Comparison of ENCODE assay signal across 9 cellular contexts in the genomic region with DNA sequence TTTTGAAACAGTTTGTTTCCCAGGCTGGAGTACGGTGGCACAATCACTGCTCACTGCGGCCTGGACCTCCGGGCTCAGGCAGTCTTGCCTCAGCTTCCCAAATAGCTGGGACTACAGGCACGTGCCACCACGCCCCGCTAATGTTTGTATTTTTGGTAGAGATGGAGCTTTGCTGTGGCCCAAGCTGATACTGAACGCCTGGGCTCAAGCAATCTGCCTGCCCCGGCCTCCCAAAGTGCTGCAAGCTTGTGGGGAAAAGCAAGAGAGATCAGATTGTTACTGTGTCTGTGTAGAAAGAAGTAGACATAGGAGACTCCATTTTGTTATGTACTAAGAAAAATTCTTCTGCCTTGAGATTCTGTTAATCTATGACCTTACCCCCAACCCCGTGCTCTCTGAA. TPM values are rescaled to one million over a fixed set of nuclear protein-coding genes. Genes with fewer than 3 reads are reported as not detected.
"Had no signal": no experiment of that assay in that cellular context is flagged by ENCODE, and none has a peak within 500 bp of the region (broad histone marks: within the 10 kb centered on the region; RNA-seq: fewer than 3 reads in every experiment).

No MANE protein-coding gene starts in this region.

RNA-seq across cellular contexts. Expression of a gene that starts 40.5 kb away (rescaled TPM):
- total RNA-seq: HepG2, HT1080, IMR-90, NCI-H460, PC-9, Peyer's patch, Right ventricle myocardium superior, RPMI7951, SJSA1 had no signal
- polyA plus RNA-seq: HepG2, IMR-90 had no signal
